ENCODE assay signal across 28 cellular contexts in the genomic region with DNA sequence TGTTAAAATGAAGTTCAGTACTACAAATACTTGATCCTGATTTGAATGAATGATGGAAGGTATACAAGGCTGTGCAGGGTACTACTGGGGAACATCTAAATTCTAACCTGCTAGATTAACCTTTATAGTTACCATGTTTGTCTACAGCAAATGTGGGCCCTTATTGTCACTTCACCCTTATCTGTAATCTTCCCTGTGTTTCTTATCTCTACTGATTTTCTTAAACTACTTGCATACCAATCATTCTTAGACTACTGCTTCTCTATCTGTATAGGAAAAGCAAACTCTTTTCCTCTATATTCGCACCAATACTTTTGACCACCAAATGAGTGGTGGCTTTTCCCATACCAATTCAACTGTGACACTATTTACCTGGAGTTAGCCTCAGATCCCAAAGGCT.
"Had no signal": no experiment of that assay in that cellular context is flagged by ENCODE, and none has a peak within 500 bp of the region (broad histone marks: within the 10 kb centered on the region; RNA-seq: fewer than 3 reads in every experiment).

No MANE protein-coding gene starts in this region.

- H3K36me3 ChIP-seq: esophagus squamous epithelium, gastrocnemius medialis, heart right ventricle, left ventricle myocardium inferior, lower lobe of right lung had no signal

- H3K4me3 Mint-ChIP-seq: immature natural killer cell; naive thymus-derived CD4-positive, alpha-beta T cell had no signal

- H3K27me3 ChIP-seq: dorsolateral prefrontal cortex, esophagus squamous epithelium, gastrocnemius medialis, heart right ventricle had no signal

- H3K4me1 ChIP-seq: esophagus squamous epithelium, gastrocnemius medialis, heart right ventricle, left ventricle myocardium inferior, lower lobe of right lung had no signal

- H3K27ac ChIP-seq: coronary artery, dorsolateral prefrontal cortex, epithelial cell of prostate, esophagus squamous epithelium, gastrocnemius medialis, heart right ventricle, left ventricle myocardium inferior, lower lobe of right lung had no signal

- H3K36me3 Mint-ChIP-seq: immature natural killer cell; naive thymus-derived CD4-positive, alpha-beta T cell had no signal

- ATAC-seq: esophagus mucosa; gastrocnemius medialis; heart right ventricle; left colon; left lobe of liver; lower lobe of right lung; naive thymus-derived CD4-positive, alpha-beta T cell had no signal

- H3K27ac Mint-ChIP-seq: immature natural killer cell; naive thymus-derived CD4-positive, alpha-beta T cell had no signal

- FAIRE-seq: colon, endometrium, kidney had no signal

- H3K9me3 ChIP-seq: esophagus squamous epithelium, gastrocnemius medialis, lower lobe of right lung had no signal

- DNase-seq: dermis blood vessel endothelial cell; dorsolateral prefrontal cortex; effector CD4-positive, alpha-beta T cell; effector memory CD4-positive, alpha-beta T cell; erythroblast; esophagus squamous epithelium; foreskin fibroblast; foreskin melanocyte; gastrocnemius medialis; glutamatergic neuron; head of caudate nucleus; heart right ventricle; hypothalamus; immature natural killer cell; kidney; kidney glomerular epithelial cell; left colon; left ventricle myocardium inferior; lower lobe of right lung; mesenchymal stem cell; midbrain; naive thymus-derived CD4-positive, alpha-beta T cell had no signal

- H3K4me3 ChIP-seq: coronary artery, dorsolateral prefrontal cortex, esophagus squamous epithelium, gastrocnemius medialis, heart right ventricle, left ventricle myocardium inferior, lower lobe of right lung had no signal

- H3K4me1 Mint-ChIP-seq: immature natural killer cell; naive thymus-derived CD4-positive, alpha-beta T cell had no signal
